In genomic region chr5:124289122-124289521, GRCh38 we compare ENCODE assay signal across 15 cellular contexts.
DNase-seq lines count a peak whose midpoint lies in the region; ATAC-seq and TF ChIP-seq lines count a peak whose summit lies in the region.
"Had no signal": no experiment of that assay in that cellular context is flagged by ENCODE, and none has a peak within 500 bp of the region (broad histone marks: within the 10 kb centered on the region; RNA-seq: fewer than 3 reads in every experiment).

No MANE protein-coding gene starts in this region.

- H3K36me3 ChIP-seq in WERI-Rb-1: no peaks in the 10 kb centered on the region

- no peak for ATAC-seq in HG02973 (IDR thresholded peaks at IDR 0.05; ENCODE audit: unreplicated experiment)

- no peaks in the 10 kb centered on the region for H3K27me3 ChIP-seq in WERI-Rb-1 (ENCODE audit: insufficient read depth, low read depth, severe bottlenecking)

- DNase-seq in DMS53 treated with DMSO at 0.1 percent for 48 hours (lab: John Stamatoyannopoulos, UW; ENCODE audit: unreplicated experiment) (peak; percentile 12), NCI-H2196 (lab: John Stamatoyannopoulos, UW; ENCODE audit: unreplicated experiment) (peak; percentile 71), globus pallidus (ENCODE audit: low spot score) (peak; percentile 86), nucleus accumbens (lab: John Stamatoyannopoulos, UW) (peak in 52 of 56 donors; percentile 3 to 84 (median 62)), WERI-Rb-1 (no peak), NCI-H2107 (lab: John Stamatoyannopoulos, UW) (no peak)
- no peak for DNase-seq in NK-92 treated with Interleukin-12 subunit alpha and Interleukin-12 subunit beta, amount 100 ng/mL, for 24 hours (lab: John Stamatoyannopoulos, UW)
- DNase-seq: activated CD4-positive, CD25-positive, alpha-beta regulatory T cell; erythroblast; NCI-H748 treated with DMSO at 0.1 percent for 48 hours; stimulated activated CD4-positive, alpha-beta T cell treated with anti-CD3 and anti-CD28 coated beads, Interleukin-12 subunit alpha, Interleukin-12 subunit beta, amount 100 ng/mL, for 4 hours had no signal

- no peak for TF ChIP-seq CTCF in WERI-Rb-1 (IDR thresholded peaks at IDR 0.05; ENCODE audit: low read depth, low read length)

- no peak overlapping the region for H3K4me3 ChIP-seq in WERI-Rb-1 (ENCODE audit: low read depth, low read length)
- H3K4me3 ChIP-seq: GM23338, SK-N-MC had no signal

- no peaks in the 10 kb centered on the region for H3K9me3 ChIP-seq in WERI-Rb-1 (ENCODE audit: severe bottlenecking)

- H3K27ac ChIP-seq in WERI-Rb-1: no peak overlapping the region
- H3K27ac ChIP-seq: C4-2B, SK-N-MC had no signal

Comparison
In these comparisons a context has a peak if more than half of its experiments do, and no peak if none do; other contexts are left out.
1. DNase-seq: peak in DMS53 treated with DMSO at 0.1 percent for 48 hours (single experiment), NCI-H2196 (single experiment), globus pallidus (single experiment) and nucleus accumbens (52 of 56); none in WERI-Rb-1 (single experiment), NK-92 treated with Interleukin-12 subunit alpha and Interleukin-12 subunit beta, amount 100 ng/mL, for 24 hours (single experiment) and NCI-H2107 (single experiment).